18 cellular contexts compared by ENCODE assay signal in the genomic region with DNA sequence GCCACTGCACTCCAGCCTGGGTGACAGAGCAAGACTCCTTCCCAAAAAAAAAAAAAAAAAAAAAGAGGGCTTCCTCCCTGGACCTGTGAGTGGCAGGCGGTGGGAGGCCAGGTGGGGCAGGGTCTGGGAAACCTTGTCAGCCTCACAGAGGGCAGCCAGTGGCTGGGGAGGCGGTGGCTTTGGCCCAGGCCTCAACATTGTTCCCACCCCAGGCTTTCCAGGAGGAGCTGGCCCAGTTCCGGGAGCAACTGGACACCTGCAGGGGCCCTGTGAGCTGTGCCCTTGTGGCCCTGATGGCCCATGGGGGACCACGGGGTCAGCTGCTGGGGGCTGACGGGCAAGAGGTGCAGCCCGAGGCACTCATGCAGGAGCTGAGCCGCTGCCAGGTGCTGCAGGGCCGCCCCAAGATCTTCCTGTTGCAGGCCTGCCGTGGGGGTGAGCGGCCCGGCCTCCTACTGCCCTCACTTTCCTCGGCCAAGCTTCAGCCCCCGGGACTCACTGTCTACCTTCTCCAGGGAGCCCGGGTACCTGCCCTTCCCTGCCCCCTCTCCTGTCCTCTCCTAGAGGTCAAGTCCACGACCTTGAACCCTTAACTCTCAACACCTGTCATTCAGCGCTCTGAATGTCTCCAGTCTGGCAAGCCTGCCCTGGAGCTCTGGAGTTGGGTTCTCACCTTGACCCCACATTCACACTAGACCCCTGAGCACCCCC. TPM values are rescaled to one million over a fixed set of nuclear protein-coding genes. Genes with fewer than 3 reads are reported as not detected.
DNase-seq lines count a peak whose midpoint lies in the region; ATAC-seq, FAIRE-seq and TF ChIP-seq lines count a peak whose summit lies in the region.
"Had no signal": no experiment of that assay in that cellular context is flagged by ENCODE, and none has a peak within 500 bp of the region (broad histone marks: within the 10 kb centered on the region; RNA-seq: fewer than 3 reads in every experiment).

No MANE protein-coding gene starts in this region.

- no peak for TF ChIP-seq CTCF in kidney (IDR thresholded peaks at IDR 0.05; ENCODE audit: borderline replicate concordance, extremely low read depth, insufficient read depth)
- TF ChIP-seq CTCF in adrenal gland (IDR thresholded peaks at IDR 0.05), result no peak
- TF ChIP-seq CTCF in CD8-positive, alpha-beta T cell (IDR thresholded peaks at IDR 0.05), result no peak

- H3K27ac Mint-ChIP-seq in stimulated activated memory B cell treated with anti-CD40 and anti-IgM and Interleukin-4, amounts not matched to agents 10 μg/mL and 1 μg/mL and 100 μg/mL, for 72 hours, result no peak overlapping the region
- H3K27ac Mint-ChIP-seq in CD8-positive, alpha-beta T cell, result no peak overlapping the region

- H2AFZ ChIP-seq in neuronal stem cell (ENCODE audit: low read length), result no peak overlapping the region
- H2AFZ ChIP-seq: GM23248 had no signal

- H3K18ac ChIP-seq in neuronal stem cell (ENCODE audit: low read length), result no peak overlapping the region

- DNase-seq in right cardiac atrium (peak in 2 of 3 donors; percentile 55 to 59), cardiac septum (ENCODE audit: low spot score) (no peak), kidney (peak; percentile 68), neuronal stem cell (ENCODE audit: low spot score) (no peak), aorta (peak; percentile 40 to 69), adrenal gland (no peak)
- DNase-seq in CD8-positive, alpha-beta T cell, result no peak
- DNase-seq: ACHN; Calu3; CD4-positive, CD25-positive, alpha-beta regulatory T cell; DMS 273 treated with DMSO at 0.1 percent for 48 hours; GM23248 had no signal

- H3K23ac ChIP-seq in neuronal stem cell (ENCODE audit: low read depth, low read length, poor library complexity), result no peak overlapping the region

- peak overlapping the region; percentile 90 for H2AK5ac ChIP-seq in neuronal stem cell (ENCODE audit: low read depth, low read length)

- no peak overlapping the region for H3K27ac ChIP-seq in right cardiac atrium (ENCODE audit: low read length)
- H3K27ac ChIP-seq in kidney (ENCODE audit: low read depth in 2 of 2, low read length in 2 of 2), result no peak overlapping the region
- no peak overlapping the region for H3K27ac ChIP-seq in neuronal stem cell (replicated peaks; ENCODE audit: low read length)
- H3K27ac ChIP-seq in aorta (ENCODE audit: low read depth in 1 of 2, low read length in 2 of 2), result no peak overlapping the region
- H3K27ac ChIP-seq in adrenal gland, result no peak overlapping the region
- H3K27ac ChIP-seq in CD8-positive, alpha-beta T cell (ENCODE audit: low read depth, low read length), result no peak overlapping the region
- H3K27ac ChIP-seq: BLaER1 treated with 17β-estradiol and CSF1 and Interleukin-3, amounts not matched to agents 10 nM and 100 nM; GM23248 had no signal

- intact Hi-C loops in right cardiac atrium (cut with DNase I) (no loop called here), cardiac septum (cut with DNase I) (no loop called here), kidney (cut with DNase I) (no loop called here), aorta (cut with DNase I) (no loop called here), adrenal gland (cut with DNase I) (no loop called here)
- intact Hi-C loops in CD8-positive, alpha-beta T cell (cut with DNase I, micrococcal nuclease), result no loop called here

- H2BK12ac ChIP-seq in neuronal stem cell (ENCODE audit: low read length), result peak overlapping the region; percentile 84

- H3K9me3 Mint-ChIP-seq in stimulated activated memory B cell treated with anti-CD40 and anti-IgM and Interleukin-4, amounts not matched to agents 10 μg/mL and 1 μg/mL and 100 μg/mL, for 72 hours, result no peaks in the 10 kb centered on the region
- H3K9me3 Mint-ChIP-seq in CD8-positive, alpha-beta T cell, result no peaks in the 10 kb centered on the region

- H2BK5ac ChIP-seq in neuronal stem cell (ENCODE audit: low read length), result no peak overlapping the region

- no peak for ATAC-seq in right cardiac atrium
- no peak for ATAC-seq in aorta (ENCODE audit: low FRiP score)
- no peak for ATAC-seq in stimulated activated memory B cell treated with anti-CD40 and anti-IgM and Interleukin-4, amounts not matched to agents 10 μg/mL and 1 μg/mL and 100 μg/mL, for 72 hours
- ATAC-seq in CD8-positive, alpha-beta T cell, result no peak

- H3K79me1 ChIP-seq in neuronal stem cell (ENCODE audit: low read depth, low read length), result peaks cover 2% of the 10 kb centered on the region

- H2BK120ac ChIP-seq in neuronal stem cell (ENCODE audit: low read depth, low read length), result no peak overlapping the region

- H3K4me1 Mint-ChIP-seq in stimulated activated memory B cell treated with anti-CD40 and anti-IgM and Interleukin-4, amounts not matched to agents 10 μg/mL and 1 μg/mL and 100 μg/mL, for 72 hours, result peaks cover 24% of the 10 kb centered on the region
- peaks cover 20% of the 10 kb centered on the region for H3K4me1 Mint-ChIP-seq in CD8-positive, alpha-beta T cell (ENCODE audit: low read depth)

- H3K27me3 ChIP-seq in right cardiac atrium (ENCODE audit: control insufficient read depth, insufficient read depth), result no peaks in the 10 kb centered on the region
- peaks cover 0 to 12% (median 10%) of the 10 kb centered on the region in 3 experiments for H3K27me3 ChIP-seq in neuronal stem cell (ENCODE audit: control insufficient read depth in 3 of 3, insufficient read depth in 3 of 3, low read depth in 1 of 3, low read length in 3 of 3)
- no peaks in the 10 kb centered on the region for H3K27me3 ChIP-seq in aorta (ENCODE audit: control insufficient read depth in 1 of 2, insufficient read depth in 2 of 2, low read length in 1 of 2)
- no peaks in the 10 kb centered on the region for H3K27me3 ChIP-seq in adrenal gland
- no peaks in the 10 kb centered on the region for H3K27me3 ChIP-seq in CD8-positive, alpha-beta T cell (ENCODE audit: insufficient read depth, low read length)

- POLR2A ChIA-PET in CD8-positive, alpha-beta T cell (lab: Charles Lee), result interaction anchor here (0.6 to 1.8 kb wide), 4 partner anchors 11 to 18 kb away, joined by 3 to 10 read pairs (median 3); partner anchors contain the start of gene ZNF213

- H3K9ac ChIP-seq in kidney (ENCODE audit: low read length in 2 of 2), result no peak overlapping the region
- peak overlapping the region; percentile 4 for H3K9ac ChIP-seq in neuronal stem cell (ENCODE audit: low read depth, low read length, poor library complexity)
- H3K9ac ChIP-seq: BLaER1 treated with 17β-estradiol and CSF1 and Interleukin-3, amounts not matched to agents 10 nM and 100 nM; GM23248 had no signal

- CTCF ChIA-PET in CD8-positive, alpha-beta T cell (lab: Charles Lee), result interaction anchor here (0.9 to 1.6 kb wide), 4 partner anchors 12 to 136 kb away, joined by 3 to 5 read pairs (median 4); partner anchors contain the start of genes ZNF213 and ZNF263

- 89% methylated on average over 16 of the region's 16 CpGs for WGBS in right cardiac atrium
- WGBS in neuronal stem cell (ENCODE audit: extremely low coverage in 2 of 2, insufficient read length in 2 of 2, insufficient replicate concordance in 1 of 2), 2 donors, result no CpG with 5 or more reads among the region's 16 CpGs
- 93 to 97% methylated on average over 15 to 16 of the region's 16 CpGs for WGBS in aorta, 2 donors
- 80 to 91% (median 89%) methylated on average over 5 to 16 of the region's 16 CpGs for WGBS in adrenal gland, 4 donors

- H3K9me3 ChIP-seq in right cardiac atrium (ENCODE audit: control insufficient read depth, low read length) (no peaks in the 10 kb centered on the region), kidney (ENCODE audit: control insufficient read depth in 1 of 2, low read length in 2 of 2) (no peaks in the 10 kb centered on the region), neuronal stem cell (replicated peaks in 1 of 2; ENCODE audit: control insufficient read depth in 2 of 2, insufficient read depth in 1 of 2, low read depth in 1 of 2, low read length in 2 of 2) (no peaks in the 10 kb centered on the region), aorta (ENCODE audit: control insufficient read depth, low read length) (no peaks in the 10 kb centered on the region), adrenal gland (replicated peaks in 1 of 3) (no peaks in the 10 kb centered on the region)
- H3K9me3 ChIP-seq in CD8-positive, alpha-beta T cell (ENCODE audit: low read length), result no peaks in the 10 kb centered on the region
- H3K9me3 ChIP-seq: BLaER1 treated with 17β-estradiol and CSF1 and Interleukin-3, amounts not matched to agents 10 nM and 100 nM had no signal

- H3K36me3 ChIP-seq in kidney (ENCODE audit: control insufficient read depth in 1 of 2, insufficient read depth in 2 of 2, low read length in 2 of 2) (no peaks in the 10 kb centered on the region), neuronal stem cell (replicated peaks in 1 of 2; ENCODE audit: control insufficient read depth in 2 of 2, insufficient read depth in 2 of 2, low read length in 2 of 2) (peaks cover 6 to 7% of the 10 kb centered on the region in 2 donors), aorta (ENCODE audit: control insufficient read depth in 1 of 2, insufficient read depth in 2 of 2, low read length in 1 of 2) (peaks cover 0 to 2% of the 10 kb centered on the region in 2 donors), adrenal gland (replicated peaks in 1 of 2) (no peaks in the 10 kb centered on the region)
- peaks cover 4% of the 10 kb centered on the region for H3K36me3 ChIP-seq in CD8-positive, alpha-beta T cell (ENCODE audit: insufficient read depth, low read length)

- H3K4ac ChIP-seq in neuronal stem cell (ENCODE audit: low read length), result no peak overlapping the region

- H3K4me1 ChIP-seq in right cardiac atrium (ENCODE audit: control insufficient read depth, insufficient read depth, low read length) (peaks cover 2% of the 10 kb centered on the region), kidney (ENCODE audit: control insufficient read depth in 1 of 2, insufficient read depth in 1 of 2, low read depth in 1 of 2, low read length in 2 of 2) (peaks cover 0 to 9% of the 10 kb centered on the region in 2 donors), neuronal stem cell (ENCODE audit: control insufficient read depth in 2 of 2, insufficient read depth in 1 of 2, low read depth in 1 of 2, low read length in 2 of 2) (peaks cover 2 to 4% of the 10 kb centered on the region in 2 donors), aorta (ENCODE audit: control insufficient read depth in 1 of 2, insufficient read depth in 2 of 2, low read length in 2 of 2) (no peaks in the 10 kb centered on the region), adrenal gland (replicated peaks in 1 of 2) (peaks cover 3 to 45% of the 10 kb centered on the region in 2 donors)
- H3K4me1 ChIP-seq in CD8-positive, alpha-beta T cell (ENCODE audit: insufficient read depth, low read length), result peaks cover 21% of the 10 kb centered on the region

- no peak for FAIRE-seq in kidney (lab: Jason Lieb, UNC)
- FAIRE-seq: H54 had no signal

- no peak overlapping the region for H3K14ac ChIP-seq in neuronal stem cell (ENCODE audit: low read length)

- H3K36me3 Mint-ChIP-seq in stimulated activated memory B cell treated with anti-CD40 and anti-IgM and Interleukin-4, amounts not matched to agents 10 μg/mL and 1 μg/mL and 100 μg/mL, for 72 hours, result peaks cover 6% of the 10 kb centered on the region
- peaks cover 5% of the 10 kb centered on the region for H3K36me3 Mint-ChIP-seq in CD8-positive, alpha-beta T cell

- H3K4me2 ChIP-seq in neuronal stem cell (ENCODE audit: insufficient read depth, low read length, poor library complexity, severe bottlenecking), result no peak overlapping the region

- H3K4me3 Mint-ChIP-seq in stimulated activated memory B cell treated with anti-CD40 and anti-IgM and Interleukin-4, amounts not matched to agents 10 μg/mL and 1 μg/mL and 100 μg/mL, for 72 hours, result no peak overlapping the region
- H3K4me3 Mint-ChIP-seq in CD8-positive, alpha-beta T cell, result no peak overlapping the region

- H3K4me3 ChIP-seq in right cardiac atrium (ENCODE audit: low read length), result no peak overlapping the region
- no peak overlapping the region for H3K4me3 ChIP-seq in kidney (ENCODE audit: low read length in 2 of 2)
- no peak overlapping the region for H3K4me3 ChIP-seq in neuronal stem cell (ENCODE audit: low read length in 2 of 2)
- no peak overlapping the region for H3K4me3 ChIP-seq in aorta (ENCODE audit: low read length in 2 of 2)
- no peak overlapping the region for H3K4me3 ChIP-seq in adrenal gland
- no peak overlapping the region for H3K4me3 ChIP-seq in CD8-positive, alpha-beta T cell (ENCODE audit: low read depth, low read length)
- H3K4me3 ChIP-seq: BLaER1 treated with 17β-estradiol and CSF1 and Interleukin-3, amounts not matched to agents 10 nM and 100 nM; GM23248 had no signal

- H2BK15ac ChIP-seq in neuronal stem cell (ENCODE audit: low read length), result peak overlapping the region; percentile 81

- H3K27me3 Mint-ChIP-seq in stimulated activated memory B cell treated with anti-CD40 and anti-IgM and Interleukin-4, amounts not matched to agents 10 μg/mL and 1 μg/mL and 100 μg/mL, for 72 hours, result no peaks in the 10 kb centered on the region
- no peaks in the 10 kb centered on the region for H3K27me3 Mint-ChIP-seq in CD8-positive, alpha-beta T cell (ENCODE audit: low read depth)

- H4K91ac ChIP-seq in neuronal stem cell (ENCODE audit: low read depth, low read length, poor library complexity), result no peak overlapping the region

- no peak overlapping the region for H4K8ac ChIP-seq in neuronal stem cell (ENCODE audit: low read depth, low read length)

- no peak for TF ChIP-seq POLR2A in adrenal gland (IDR thresholded peaks at IDR 0.05)

RNA-seq across cellular contexts. Expression of gene ZNF213, which starts 12.4 kb away (rescaled TPM):
- total RNA-seq in right cardiac atrium (1 to 10 TPM; 6.2 to 8.7 (median 7.6) TPM), cardiac septum (7.5 TPM), kidney (12.5 TPM), aorta (1 to 10 TPM; 8.0 to 8.6 TPM), adrenal gland (10 to 100 TPM in 7 of 8 donors, 1 to 10 TPM in 1; 9.5 to 19.3 (median 14.0) TPM)
- polyA plus RNA-seq in right cardiac atrium (7.2 TPM), kidney (ENCODE audit: insufficient read depth, low read depth, low replicate concordance) (5.6 TPM), aorta (1 to 10 TPM; 2.3 to 5.6 TPM), adrenal gland (10 to 100 TPM in 2 of 3 donors, 1 to 10 TPM in 1; 4.2 to 19.5 (median 10.4) TPM)
- 8.2 TPM for polyA plus RNA-seq in neuronal stem cell (2013, experiment 1 of 2)
- 7.9 TPM for polyA plus RNA-seq in neuronal stem cell (2013, experiment 2 of 2)
- total RNA-seq in CD8-positive, alpha-beta T cell, result 1 to 10 TPM; 1.8 to 2.2 TPM

RNA-seq across cellular contexts. Expression of gene ZNF205, which starts 34.8 kb away (rescaled TPM):
- total RNA-seq in right cardiac atrium (10 to 100 TPM in 1 of 4 donors, 1 to 10 TPM in 3; 6.4 to 10.1 (median 9.2) TPM), cardiac septum (6.5 TPM), kidney (12.7 TPM), aorta (10 to 100 TPM in 1 of 2 donors, 1 to 10 TPM in 1; 7.1 to 10.0 TPM), adrenal gland (10 to 100 TPM; 10.1 to 25.5 (median 15.2) TPM)
- polyA plus RNA-seq in right cardiac atrium (10.9 TPM), kidney (ENCODE audit: insufficient read depth, low read depth, low replicate concordance) (14.1 TPM), aorta (10 to 100 TPM in 1 of 2 donors, 1 to 10 TPM in 1; 8.9 to 36.6 TPM), adrenal gland (10 to 100 TPM in 2 of 3 donors, 1 to 10 TPM in 1; 3.8 to 86.1 (median 33.9) TPM)
- 10.4 TPM for polyA plus RNA-seq in neuronal stem cell (2013, experiment 1 of 2)
- polyA plus RNA-seq in neuronal stem cell (2013, experiment 2 of 2), result 9.9 TPM
- not detected for total RNA-seq in CD8-positive, alpha-beta T cell
- total RNA-seq: CD4-positive, CD25-positive, alpha-beta regulatory T cell had no signal
- polyA plus RNA-seq: CD4-positive, CD25-positive, alpha-beta regulatory T cell had no signal

RNA-seq across cellular contexts. Expression of gene OR1F1, which starts 40.8 kb away (rescaled TPM):
- total RNA-seq in right cardiac atrium (not detected), cardiac septum (not detected), kidney (not detected), aorta (not detected), adrenal gland (not detected)
- polyA plus RNA-seq in right cardiac atrium (not detected), kidney (ENCODE audit: insufficient read depth, low read depth, low replicate concordance) (not detected), aorta (not detected), adrenal gland (not detected)
- 0.21 TPM for polyA plus RNA-seq in neuronal stem cell (2013, experiment 1 of 2)
- polyA plus RNA-seq in neuronal stem cell (2013, experiment 2 of 2), result 0.10 TPM
- not detected for total RNA-seq in CD8-positive, alpha-beta T cell
- total RNA-seq: A172; CD4-positive, CD25-positive, alpha-beta regulatory T cell; Daoy; GM23248; HT1080 had no signal
- polyA plus RNA-seq: GM23248 had no signal

RNA-seq across cellular contexts. Expression of gene ZSCAN10, which starts 48.1 kb away (rescaled TPM):
- total RNA-seq in right cardiac atrium (not detected), cardiac septum (not detected), kidney (not detected), aorta (not detected), adrenal gland (under 1 TPM in 2 of 8 donors, not detected in 6; 0.15 to 0.50 TPM)
- polyA plus RNA-seq in right cardiac atrium (not detected), kidney (ENCODE audit: insufficient read depth, low read depth, low replicate concordance) (not detected), aorta (not detected), adrenal gland (under 1 TPM in 1 of 3 donors, not detected in 2; 0.13 TPM)
- 1.1 TPM for polyA plus RNA-seq in neuronal stem cell (2013, experiment 1 of 2)
- 1.1 TPM for polyA plus RNA-seq in neuronal stem cell (2013, experiment 2 of 2)
- total RNA-seq in CD8-positive, alpha-beta T cell, result under 1 TPM in 1 of 2 experiments, not detected in 1; 0.62 TPM
- total RNA-seq: A172, Calu3, Daoy, GM23248, HT1080 had no signal
- polyA plus RNA-seq: CD4-positive, CD25-positive, alpha-beta regulatory T cell had no signal

Comparison
In these comparisons a context has a peak if more than half of its experiments do, and no peak if none do; other contexts are left out.
1. DNase-seq: peak in right cardiac atrium (2 of 3), kidney (single experiment) and aorta (2 of 2); none in cardiac septum (single experiment), neuronal stem cell (single experiment), adrenal gland (0 of 7) and CD8-positive, alpha-beta T cell (0 of 7).